8 cellular contexts compared by ENCODE assay signal in the genomic region with DNA sequence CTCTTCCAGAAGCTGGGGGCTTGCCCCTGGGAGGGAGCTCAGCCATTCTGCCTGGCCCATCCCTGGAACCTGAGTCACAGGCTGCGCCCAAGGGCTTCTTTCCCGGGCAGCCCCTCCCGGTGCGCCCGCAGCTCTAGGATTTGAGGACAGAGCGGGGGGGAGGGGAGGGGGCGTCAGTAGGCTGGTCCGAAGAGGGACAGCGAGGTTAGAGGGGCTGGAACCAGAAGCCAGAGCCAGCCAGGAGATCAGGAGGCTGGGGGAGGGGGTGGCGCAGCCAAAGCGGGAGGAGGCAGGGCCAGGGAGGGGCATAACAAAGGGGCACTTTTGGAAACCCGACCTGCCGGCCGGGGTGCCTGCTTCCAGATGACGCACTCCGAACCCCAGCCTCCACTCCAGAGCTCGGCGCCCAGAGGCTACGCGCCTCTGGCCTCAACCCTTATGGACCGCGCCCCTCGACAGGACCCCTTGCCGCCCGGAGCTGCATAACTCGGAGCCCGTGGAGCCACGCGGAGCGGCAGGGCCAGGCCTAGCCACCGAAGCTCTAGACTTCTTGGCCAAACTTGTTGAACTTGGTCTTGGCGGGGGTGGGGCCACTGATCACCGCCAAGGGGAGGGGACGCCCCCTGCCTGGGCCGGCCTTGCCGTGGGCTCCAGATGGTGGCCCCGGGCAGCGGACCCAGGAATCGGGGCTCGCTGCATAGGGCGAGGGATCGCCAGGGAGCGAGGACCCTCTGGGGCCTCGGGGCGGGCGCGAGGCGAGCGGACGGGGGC. TPM values are rescaled to one million over a fixed set of nuclear protein-coding genes. Genes with fewer than 3 reads are reported as not detected.
A peak's percentile ranks its signal among the peaks of the same experiment; 100 is the strongest.
DNase-seq lines count a peak whose midpoint lies in the region; ATAC-seq and TF ChIP-seq lines count a peak whose summit lies in the region.

No MANE protein-coding gene starts in this region.

- H3K27ac ChIP-seq in duodenal mucosa (ENCODE audit: low read depth, low read length): peak overlapping the region; percentile 32

- no peaks in the 10 kb centered on the region for H3K9me3 ChIP-seq in duodenal mucosa (ENCODE audit: control insufficient read depth in 1 of 2, low read length in 2 of 2)

- H3K36me3 Mint-ChIP-seq in activated T-cell treated with anti-CD3 and anti-CD28 coated beads, Interleukin-2, amount 50 U/mL, for 4 hours (ENCODE audit: insufficient read depth): no peaks in the 10 kb centered on the region
- no peaks in the 10 kb centered on the region for H3K36me3 Mint-ChIP-seq in type B pancreatic cell

- H3K36me3 ChIP-seq in duodenal mucosa (ENCODE audit: control insufficient read depth in 1 of 2, insufficient read depth in 2 of 2, low read length in 2 of 2): no peaks in the 10 kb centered on the region

- peak overlapping the region; percentile 43 for H3K4me3 Mint-ChIP-seq in activated T-cell treated with anti-CD3 and anti-CD28 coated beads, Interleukin-2, amount 50 U/mL, for 4 hours
- peak overlapping the region; percentile 89 for H3K4me3 Mint-ChIP-seq in type B pancreatic cell

- no peak for DNase-seq in activated T-cell treated with anti-CD3 and anti-CD28 coated beads, Interleukin-2, amount 50 U/mL, for 4 hours
- no peak for DNase-seq in activated T-cell treated with anti-CD3 and anti-CD28 coated beads, Interleukin-2, amount 50 U/mL, for 1 hour
- DNase-seq in RPMI8226: peak; percentile 20
- DNase-seq in medulla oblongata (ENCODE audit: extremely low spot score): peak; percentile 50
- DNase-seq in type B pancreatic cell (ENCODE audit: extremely low spot score, unreplicated experiment): peak; percentile 78
- no peak for DNase-seq in mucosa of gallbladder (ENCODE audit: low spot score)
- DNase-seq in NCI-H2107 (lab: John Stamatoyannopoulos, UW): no peak

- peaks cover 7% of the 10 kb centered on the region for H3K4me1 Mint-ChIP-seq in activated T-cell treated with anti-CD3 and anti-CD28 coated beads, Interleukin-2, amount 50 U/mL, for 4 hours (ENCODE audit: low read depth)
- peaks cover 22% of the 10 kb centered on the region for H3K4me1 Mint-ChIP-seq in type B pancreatic cell (ENCODE audit: unreplicated experiment)

- peak; percentile 5 to 7 for ATAC-seq in activated T-cell treated with anti-CD3 and anti-CD28 coated beads, Interleukin-2, amount 50 U/mL, for 4 hours

- H3K4me1 ChIP-seq in duodenal mucosa (ENCODE audit: control insufficient read depth in 1 of 2, insufficient read depth in 2 of 2, low read length in 2 of 2): peaks cover 18 to 34% of the 10 kb centered on the region in 2 donors

- peaks cover 32% of the 10 kb centered on the region for H3K27me3 Mint-ChIP-seq in activated T-cell treated with anti-CD3 and anti-CD28 coated beads, Interleukin-2, amount 50 U/mL, for 4 hours (ENCODE audit: low read depth)
- H3K27me3 Mint-ChIP-seq in type B pancreatic cell: no peaks in the 10 kb centered on the region

- H3K27ac Mint-ChIP-seq in type B pancreatic cell: peak overlapping the region; percentile 79

- no peak for TF ChIP-seq CTCF in type B pancreatic cell (conservative IDR thresholded peaks at IDR 0.05)

- peak overlapping the region; percentile 60 to 61 for H3K4me3 ChIP-seq in duodenal mucosa (ENCODE audit: low read depth in 1 of 2, low read length in 2 of 2)

- H3K9ac ChIP-seq in duodenal mucosa (ENCODE audit: low read depth in 1 of 2, low read length in 2 of 2): no peak overlapping the region

- no peaks in the 10 kb centered on the region for H3K9me3 Mint-ChIP-seq in activated T-cell treated with anti-CD3 and anti-CD28 coated beads, Interleukin-2, amount 50 U/mL, for 4 hours
- no peaks in the 10 kb centered on the region for H3K9me3 Mint-ChIP-seq in type B pancreatic cell

- H3K27me3 ChIP-seq in duodenal mucosa (ENCODE audit: control insufficient read depth in 1 of 2, insufficient read depth in 2 of 2, low read length in 2 of 2): peaks cover 0 to 11% of the 10 kb centered on the region in 2 donors

RNA-seq across cellular contexts. Expression of a gene that starts 0.7 kb away (rescaled TPM):
- total RNA-seq in activated T-cell treated with anti-CD3 and anti-CD28 coated beads, Interleukin-2, amount 50 U/mL, for 4 hours: 10 to 100 TPM in 1 of 3 donors, 1 to 10 TPM in 2; 5.3 to 15.2 (median 5.8) TPM
- total RNA-seq in type B pancreatic cell (ENCODE audit: low replicate concordance): 52.5 and 77.2 TPM in 2 replicates
- total RNA-seq in mucosa of gallbladder: 34.4 TPM

RNA-seq across cellular contexts. Expression of a gene that starts 8.8 kb away (rescaled TPM):
- 100 to 1,000 TPM in 2 of 3 donors, 10 to 100 TPM in 1; 98.5 to 110 (median 104) TPM for total RNA-seq in activated T-cell treated with anti-CD3 and anti-CD28 coated beads, Interleukin-2, amount 50 U/mL, for 4 hours
- total RNA-seq in type B pancreatic cell (ENCODE audit: low replicate concordance) (99.9 and 103 TPM in 2 replicates), mucosa of gallbladder (91.8 TPM)

RNA-seq across cellular contexts. Expression of a gene that starts 29.3 kb away (rescaled TPM):
- total RNA-seq in activated T-cell treated with anti-CD3 and anti-CD28 coated beads, Interleukin-2, amount 50 U/mL, for 4 hours: 10 to 100 TPM; 76.4 to 95.0 (median 90.2) TPM
- total RNA-seq in type B pancreatic cell (ENCODE audit: low replicate concordance) (40.0 and 50.1 TPM in 2 replicates), mucosa of gallbladder (22.7 TPM)

Comparison
In these comparisons a context has a peak if more than half of its experiments do, and no peak if none do; other contexts are left out.
1. DNase-seq: peak in RPMI8226 (single experiment), medulla oblongata (single experiment) and type B pancreatic cell (single experiment); none in activated T-cell treated with anti-CD3 and anti-CD28 coated beads, Interleukin-2, amount 50 U/mL, for 4 hours (single experiment), activated T-cell treated with anti-CD3 and anti-CD28 coated beads, Interleukin-2, amount 50 U/mL, for 1 hour (single experiment), mucosa of gallbladder (single experiment) and NCI-H2107 (single experiment).